26 cellular contexts compared by ENCODE assay signal in genomic region chr20:35985789-35986188, GRCh38.
"Had no signal": no experiment of that assay in that cellular context is flagged by ENCODE, and none has a peak within 500 bp of the region (broad histone marks: within the 10 kb centered on the region; RNA-seq: fewer than 3 reads in every experiment).

No MANE protein-coding gene starts in this region.

- H3K27me3 ChIP-seq: esophagus muscularis mucosa, gastrocnemius medialis, heart right ventricle, left lung, ovary, right atrium auricular region, sigmoid colon, testis, tibial nerve, upper lobe of right lung, vagina had no signal

- H3K4me1 Mint-ChIP-seq: neural progenitor cell; stimulated activated naive CD8-positive, alpha-beta T cell treated with anti-CD3 and anti-CD28 coated beads, Interleukin-15, amount 100 ng/mL, for 72 hours had no signal

- H2AFZ ChIP-seq: neural progenitor cell had no signal

- H3K27ac ChIP-seq: epithelial cell of prostate, esophagus muscularis mucosa, gastrocnemius medialis, heart right ventricle, left lung, lower lobe of right lung, neural progenitor cell, ovary, right atrium auricular region, sigmoid colon, skin epidermis, testis, tibial nerve, upper lobe of right lung, vagina had no signal

- H3K9me3 ChIP-seq: esophagus muscularis mucosa, gastrocnemius medialis, heart right ventricle, left lung, lower lobe of right lung, ovary, right atrium auricular region, sigmoid colon, testis, tibial nerve, upper lobe of right lung, vagina had no signal

- H3K27ac Mint-ChIP-seq: dendritic cell treated with granulocyte-macrophage colony-stimulating factor and Interleukin-4, amounts not matched to agents 40 ng/mL and 50 ng/mL, for 4 days; memory B cell; neural progenitor cell; stimulated activated effector memory CD8-positive, alpha-beta T cell treated with anti-CD3 and anti-CD28 coated beads, Interleukin-12 subunit alpha, Interleukin-12 subunit beta, amount 100 ng/mL, for 72 hours had no signal

- H3K4me1 ChIP-seq: esophagus muscularis mucosa, gastrocnemius medialis, heart right ventricle, left lung, lower lobe of right lung, neural progenitor cell, right atrium auricular region, sigmoid colon, testis, tibial nerve, upper lobe of right lung, vagina had no signal

- H3K4me3 Mint-ChIP-seq: dendritic cell treated with granulocyte-macrophage colony-stimulating factor and Interleukin-4, amounts not matched to agents 40 ng/mL and 50 ng/mL, for 4 days; effector memory CD8-positive, alpha-beta T cell; memory B cell; natural killer cell treated with Interleukin-12 subunit alpha and Interleukin-12 subunit beta and Interleukin-15 and Interleukin-18, amount 100 ng/mL, for 72 hours; neural progenitor cell; stimulated activated effector memory CD8-positive, alpha-beta T cell treated with anti-CD3 and anti-CD28 coated beads, Interleukin-12 subunit alpha, Interleukin-12 subunit beta, amount 100 ng/mL, for 72 hours; stimulated activated naive CD8-positive, alpha-beta T cell treated with anti-CD3 and anti-CD28 coated beads, Interleukin-15, amount 100 ng/mL, for 72 hours had no signal

- H3K4me3 ChIP-seq: esophagus muscularis mucosa, gastrocnemius medialis, heart right ventricle, left lung, lower lobe of right lung, neural progenitor cell, ovary, right atrium auricular region, sigmoid colon, skin epidermis, testis, tibial nerve, upper lobe of right lung, vagina had no signal

- DNase-seq: effector memory CD8-positive, alpha-beta T cell; gastrocnemius medialis; heart right ventricle; hypothalamus; left lung; lower lobe of right lung; midbrain; nucleus accumbens; ovary; sigmoid colon; stimulated activated CD4-positive, alpha-beta T cell treated with anti-CD3 and anti-CD28 coated beads, Interleukin-2, amount 100 ng/mL, for 48 hours; stimulated activated CD8-positive, alpha-beta memory T cell treated with anti-CD3 and anti-CD28 coated beads, Interleukin-4, amount 100 ng/mL, for 48 hours; stimulated activated naive CD8-positive, alpha-beta T cell treated with anti-CD3 and anti-CD28 coated beads, Interleukin-15, amount 100 ng/mL, for 72 hours; testis; upper lobe of right lung had no signal

- H3K9ac ChIP-seq: neural progenitor cell had no signal

- H3K4me2 ChIP-seq: neural progenitor cell had no signal

- ATAC-seq: effector memory CD8-positive, alpha-beta T cell; gastrocnemius medialis; heart right ventricle; left lung; lower lobe of right lung; natural killer cell treated with Interleukin-12 subunit alpha and Interleukin-12 subunit beta and Interleukin-15 and Interleukin-18, amount 100 ng/mL, for 72 hours; stimulated activated effector memory CD8-positive, alpha-beta T cell treated with anti-CD3 and anti-CD28 coated beads, Interleukin-12 subunit alpha, Interleukin-12 subunit beta, amount 100 ng/mL, for 72 hours; stimulated activated naive CD8-positive, alpha-beta T cell treated with anti-CD3 and anti-CD28 coated beads, Interleukin-15, amount 100 ng/mL, for 72 hours; upper lobe of right lung had no signal

- H3K36me3 ChIP-seq: esophagus muscularis mucosa, gastrocnemius medialis, heart right ventricle, left lung, lower lobe of right lung, neural progenitor cell, ovary, right atrium auricular region, sigmoid colon, tibial nerve, upper lobe of right lung, vagina had no signal

- H3K9me3 Mint-ChIP-seq: dendritic cell treated with granulocyte-macrophage colony-stimulating factor and Interleukin-4, amounts not matched to agents 40 ng/mL and 50 ng/mL, for 4 days; effector memory CD8-positive, alpha-beta T cell; memory B cell; natural killer cell treated with Interleukin-12 subunit alpha and Interleukin-12 subunit beta and Interleukin-15 and Interleukin-18, amount 100 ng/mL, for 72 hours; neural progenitor cell; stimulated activated effector memory CD8-positive, alpha-beta T cell treated with anti-CD3 and anti-CD28 coated beads, Interleukin-12 subunit alpha, Interleukin-12 subunit beta, amount 100 ng/mL, for 72 hours; stimulated activated naive CD8-positive, alpha-beta T cell treated with anti-CD3 and anti-CD28 coated beads, Interleukin-15, amount 100 ng/mL, for 72 hours had no signal

- H3K36me3 Mint-ChIP-seq: memory B cell; natural killer cell treated with Interleukin-12 subunit alpha and Interleukin-12 subunit beta and Interleukin-15 and Interleukin-18, amount 100 ng/mL, for 72 hours; neural progenitor cell had no signal
